In the genomic region with DNA sequence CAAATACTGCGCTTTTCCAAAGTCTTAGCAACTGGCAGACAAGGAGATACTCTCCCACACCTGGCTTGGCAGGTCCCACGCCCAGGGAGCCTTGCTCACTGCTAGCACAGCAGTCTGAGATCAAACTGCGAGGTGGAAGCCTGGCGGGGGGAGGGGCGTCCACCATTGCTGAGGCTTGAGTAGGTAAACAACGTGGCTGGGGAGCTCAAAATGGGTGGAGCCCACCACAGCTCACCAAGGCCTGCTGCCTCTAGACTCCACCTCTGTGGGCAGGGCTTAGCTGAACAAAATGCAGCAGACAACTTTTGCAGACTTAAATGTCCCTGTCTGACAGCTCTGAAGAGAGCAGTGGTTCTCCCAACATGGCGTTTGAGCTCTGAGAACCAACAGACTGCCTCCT, we compare ENCODE assay signal across 23 cellular contexts.
"Had no signal": no experiment of that assay in that cellular context is flagged by ENCODE, and none has a peak within 500 bp of the region (broad histone marks: within the 10 kb centered on the region; RNA-seq: fewer than 3 reads in every experiment).

No MANE protein-coding gene starts in this region.

- H3K4me1 ChIP-seq: ascending aorta, breast epithelium, esophagus squamous epithelium, neural progenitor cell, stomach, testis, upper lobe of right lung had no signal

- H3K36me3 ChIP-seq: ascending aorta, breast epithelium, esophagus squamous epithelium, neural progenitor cell, ovary, stomach, upper lobe of right lung had no signal

- H3K4me1 Mint-ChIP-seq: neural progenitor cell had no signal

- H3K4me3 Mint-ChIP-seq: activated naive CD4-positive, alpha-beta T cell treated with anti-CD3 and anti-CD28 coated beads, Interleukin-2, amount 50 U/mL, for 24 hours; activated T-cell treated with anti-CD3 and anti-CD28 coated beads, Interleukin-2, amount 50 U/mL, for 72 hours; naive thymus-derived CD4-positive, alpha-beta T cell; neural progenitor cell had no signal

- H3K27me3 Mint-ChIP-seq: activated naive CD4-positive, alpha-beta T cell treated with anti-CD3 and anti-CD28 coated beads, Interleukin-2, amount 50 U/mL, for 24 hours had no signal

- H3K27me3 ChIP-seq: ascending aorta, breast epithelium, esophagus squamous epithelium, neural progenitor cell, ovary, stomach, testis, upper lobe of right lung had no signal

- H3K9ac ChIP-seq: neural progenitor cell had no signal

- H3K27ac Mint-ChIP-seq: activated naive CD4-positive, alpha-beta T cell treated with anti-CD3 and anti-CD28 coated beads, Interleukin-2, amount 50 U/mL, for 24 hours; activated T-cell treated with anti-CD3 and anti-CD28 coated beads, Interleukin-2, amount 50 U/mL, for 72 hours; naive thymus-derived CD4-positive, alpha-beta T cell; neural progenitor cell had no signal

- H3K27ac ChIP-seq: ascending aorta, breast epithelium, esophagus squamous epithelium, neural progenitor cell, ovary, stomach, testis, upper lobe of right lung, VCaP had no signal

- H3K9me3 ChIP-seq: esophagus squamous epithelium, ovary, testis, upper lobe of right lung had no signal

- DNase-seq: activated CD4-positive, alpha-beta T cell treated with anti-CD3 and anti-CD28 coated beads for 1 hour; activated CD8-positive, alpha-beta memory T cell treated with anti-CD3 and anti-CD28 coated beads for 24 hours; activated CD8-positive, alpha-beta memory T cell treated with anti-CD3 and anti-CD28 coated beads, Interleukin-2, amount 50 U/mL, for 48 hours; activated gamma-delta T cell; activated T-cell treated with anti-CD3 and anti-CD28 coated beads, Interleukin-2, amount 50 U/mL, for 72 hours; cortex of kidney; effector CD4-positive, alpha-beta T cell; esophagus squamous epithelium; left cardiac atrium; mesendoderm; naive thymus-derived CD4-positive, alpha-beta T cell; ovary; stimulated activated CD4-positive, alpha-beta T cell treated with anti-CD3 and anti-CD28 coated beads, Interleukin-4, amount 100 ng/mL, for 1 hour; stomach; T-helper 2 cell; testis; upper lobe of right lung had no signal

- H3K4me3 ChIP-seq: ascending aorta, breast epithelium, esophagus squamous epithelium, neural progenitor cell, ovary, smooth muscle cell, stomach, testis, upper lobe of right lung had no signal

- H3K4me2 ChIP-seq: neural progenitor cell, smooth muscle cell had no signal

- H3K36me3 Mint-ChIP-seq: activated naive CD4-positive, alpha-beta T cell treated with anti-CD3 and anti-CD28 coated beads, Interleukin-2, amount 50 U/mL, for 24 hours; neural progenitor cell had no signal
